ENCODE assay signal across 38 cellular contexts in the genomic region with DNA sequence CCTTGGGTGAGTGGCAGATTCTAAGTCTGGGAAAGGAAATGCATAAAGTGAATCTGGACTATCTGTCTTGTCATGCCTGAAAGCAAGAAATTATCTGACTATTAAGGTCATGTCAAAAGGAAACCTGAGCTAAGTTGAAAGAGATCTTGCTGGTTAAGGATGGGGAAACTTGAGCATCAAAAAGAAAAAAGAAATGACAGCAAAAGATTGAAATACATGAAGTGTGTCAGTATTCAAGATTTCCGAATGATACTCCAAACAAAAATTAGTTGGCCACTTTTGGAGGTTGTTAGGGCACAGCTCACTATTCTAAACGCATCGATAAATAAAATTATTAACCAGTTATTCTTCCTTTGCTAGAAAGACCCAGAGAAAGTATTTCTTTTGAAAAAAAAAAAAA. TPM values are rescaled to one million over a fixed set of nuclear protein-coding genes. Genes with fewer than 3 reads are reported as not detected.
"Had no signal": no experiment of that assay in that cellular context is flagged by ENCODE, and none has a peak within 500 bp of the region (broad histone marks: within the 10 kb centered on the region; RNA-seq: fewer than 3 reads in every experiment).

No MANE protein-coding gene starts in this region.

- H3K36me3 Mint-ChIP-seq: activated naive CD8-positive, alpha-beta T cell; activated naive CD8-positive, alpha-beta T cell treated with anti-CD3 and anti-CD28 coated beads for 36 hours; activated naive CD8-positive, alpha-beta T cell treated with anti-CD3 and anti-CD28 coated beads, Interleukin-2, amount 10 ng/mL, durations not matched to agents 7 days and 5 days; brain had no signal

- H3K27me3 ChIP-seq: adrenal gland, brain microvascular endothelial cell, cardiac muscle cell had no signal

- H3K4me1 Mint-ChIP-seq: activated naive CD4-positive, alpha-beta T cell treated with anti-CD3 and anti-CD28 coated beads, Interleukin-2, amount 10 ng/mL, durations not matched to agents 7 days and 5 days; activated naive CD4-positive, alpha-beta T cell treated with anti-CD3 and anti-CD28 coated beads, Interleukin-2, amount 50 U/mL, for 24 hours; activated naive CD8-positive, alpha-beta T cell treated with anti-CD3 and anti-CD28 coated beads, Interleukin-2, amount 10 ng/mL, durations not matched to agents 7 days and 5 days; activated T-helper 17 cell treated with anti-CD3 and anti-CD28 coated beads, Interleukin-2, amount 50 U/mL, for 72 hours; central memory CD8-positive, alpha-beta T cell had no signal

- H3K27ac Mint-ChIP-seq: activated naive CD4-positive, alpha-beta T cell treated with anti-CD3 and anti-CD28 coated beads for 36 hours; activated naive CD4-positive, alpha-beta T cell treated with anti-CD3 and anti-CD28 coated beads, Interleukin-2, amount 10 ng/mL, durations not matched to agents 7 days and 5 days; activated naive CD4-positive, alpha-beta T cell treated with anti-CD3 and anti-CD28 coated beads, Interleukin-2, amount 50 U/mL, for 24 hours; activated naive CD4-positive, alpha-beta T cell treated with anti-CD3 and anti-CD28 coated beads, Interleukin-2, amount 50 U/mL, for 72 hours; activated naive CD8-positive, alpha-beta T cell; activated naive CD8-positive, alpha-beta T cell treated with anti-CD3 and anti-CD28 coated beads for 36 hours; activated naive CD8-positive, alpha-beta T cell treated with anti-CD3 and anti-CD28 coated beads, Interleukin-2, amount 10 ng/mL, durations not matched to agents 7 days and 5 days; activated naive CD8-positive, alpha-beta T cell treated with anti-CD3 and anti-CD28 coated beads, Interleukin-2, amount 50 U/mL, for 24 hours; activated T-cell treated with anti-CD3 and anti-CD28 coated beads, Interleukin-2, amount 50 U/mL, for 24 hours; activated T-cell treated with anti-CD3 and anti-CD28 coated beads, Interleukin-2, amount 50 U/mL, for 72 hours; activated T-helper 1 cell treated with anti-CD3 and anti-CD28 coated beads, Interleukin-12 subunit alpha, Interleukin-12 subunit beta, Interleukin-2, Interleukin-4 antibody, amounts not matched to agents 30 ng/mL and 10 ng/mL and 1 ng/mL, durations not matched to agents 14 hours and 24 hours and 36 hours; activated T-helper 17 cell treated with anti-CD3 and anti-CD28 coated beads, Interleukin-2, amount 50 U/mL, for 72 hours; activated T-helper 2 cell treated with anti-CD3 and anti-CD28 coated beads, Interferon-gamma antibody, Interleukin-2, Interleukin-4, amounts not matched to agents 10 μg/mL and 5 μg/mL and 100 μg/mL, durations not matched to agents 14 hours and 24 hours and 36 hours; brain had no signal

- H3K36me3 ChIP-seq: adrenal gland, ascending aorta, brain microvascular endothelial cell, breast epithelium had no signal

- H3K4me3 ChIP-seq: adrenal gland, ascending aorta, body of pancreas, breast epithelium, cardiac muscle cell had no signal

- H3K9me3 ChIP-seq: ascending aorta, body of pancreas, breast epithelium had no signal

- H3K4me3 Mint-ChIP-seq: activated naive CD4-positive, alpha-beta T cell treated with anti-CD3 and anti-CD28 coated beads for 36 hours; activated naive CD4-positive, alpha-beta T cell treated with anti-CD3 and anti-CD28 coated beads, Interleukin-2, amount 10 ng/mL, durations not matched to agents 7 days and 5 days; activated naive CD4-positive, alpha-beta T cell treated with anti-CD3 and anti-CD28 coated beads, Interleukin-2, amount 50 U/mL, for 24 hours; activated naive CD8-positive, alpha-beta T cell; activated naive CD8-positive, alpha-beta T cell treated with anti-CD3 and anti-CD28 coated beads for 36 hours; activated naive CD8-positive, alpha-beta T cell treated with anti-CD3 and anti-CD28 coated beads, Interleukin-2, amount 10 ng/mL, durations not matched to agents 7 days and 5 days; activated naive CD8-positive, alpha-beta T cell treated with anti-CD3 and anti-CD28 coated beads, Interleukin-2, amount 50 U/mL, for 24 hours; activated T-cell treated with anti-CD3 and anti-CD28 coated beads, Interleukin-2, amount 50 U/mL, for 24 hours; activated T-cell treated with anti-CD3 and anti-CD28 coated beads, Interleukin-2, amount 50 U/mL, for 4 hours; activated T-cell treated with anti-CD3 and anti-CD28 coated beads, Interleukin-2, amount 50 U/mL, for 72 hours; activated T-helper 1 cell treated with anti-CD3 and anti-CD28 coated beads, Interleukin-12 subunit alpha, Interleukin-12 subunit beta, Interleukin-2, Interleukin-4 antibody, amounts not matched to agents 30 ng/mL and 10 ng/mL and 1 ng/mL, durations not matched to agents 14 hours and 24 hours and 36 hours; activated T-helper 17 cell treated with anti-CD3 and anti-CD28 coated beads, Interleukin-2, amount 50 U/mL, for 72 hours; brain; central memory CD8-positive, alpha-beta T cell had no signal

- H3K9me3 Mint-ChIP-seq: activated naive CD4-positive, alpha-beta T cell treated with anti-CD3 and anti-CD28 coated beads, Interleukin-2, amount 10 ng/mL, durations not matched to agents 7 days and 5 days; activated T-helper 1 cell treated with anti-CD3 and anti-CD28 coated beads, Interleukin-12 subunit alpha, Interleukin-12 subunit beta, Interleukin-2, Interleukin-4 antibody, amounts not matched to agents 30 ng/mL and 10 ng/mL and 1 ng/mL, durations not matched to agents 14 hours and 24 hours and 36 hours; activated T-helper 2 cell treated with anti-CD3 and anti-CD28 coated beads, Interferon-gamma antibody, Interleukin-2, Interleukin-4, amounts not matched to agents 10 μg/mL and 5 μg/mL and 100 μg/mL, durations not matched to agents 14 hours and 24 hours and 36 hours had no signal

- DNase-seq: activated effector memory CD4-positive, alpha-beta T cell treated with anti-CD3 and anti-CD28 coated beads, Interleukin-2, amount 50 U/mL, for 16 hours; activated effector memory CD4-positive, alpha-beta T cell treated with Interleukin-2 at 50 U/mL for 16 hours; activated gamma-delta T cell; activated gamma-delta T cell treated with Interleukin-2 at 50 U/mL for 16 hours; activated naive CD4-positive, alpha-beta T cell; activated naive CD4-positive, alpha-beta T cell treated with anti-CD3 and anti-CD28 coated beads for 36 hours; activated naive CD4-positive, alpha-beta T cell treated with anti-CD3 and anti-CD28 coated beads, Interleukin-2, amount 10 ng/mL, durations not matched to agents 7 days and 5 days; activated naive CD4-positive, alpha-beta T cell treated with anti-CD3 and anti-CD28 coated beads, Interleukin-2, amount 50 U/mL, for 16 hours; activated naive CD4-positive, alpha-beta T cell treated with Interleukin-2 at 50 U/mL for 16 hours; activated naive CD8-positive, alpha-beta T cell treated with anti-CD3 and anti-CD28 coated beads for 36 hours; activated naive CD8-positive, alpha-beta T cell treated with anti-CD3 and anti-CD28 coated beads, Interleukin-2, amount 10 ng/mL, durations not matched to agents 7 days and 5 days; activated naive CD8-positive, alpha-beta T cell treated with anti-CD3 and anti-CD28 coated beads, Interleukin-2, amount 50 U/mL, for 24 hours; activated T-cell treated with anti-CD3 and anti-CD28 coated beads, Interleukin-2, amount 50 U/mL, for 1 hour; activated T-cell treated with anti-CD3 and anti-CD28 coated beads, Interleukin-2, amount 50 U/mL, for 24 hours; activated T-cell treated with anti-CD3 and anti-CD28 coated beads, Interleukin-2, amount 50 U/mL, for 4 hours; activated T-cell treated with anti-CD3 and anti-CD28 coated beads, Interleukin-2, amount 50 U/mL, for 48 hours; activated T-cell treated with anti-CD3 and anti-CD28 coated beads, Interleukin-2, amount 50 U/mL, for 72 hours; adrenal gland; amniotic stem cell; amygdala; anterior cingulate cortex; aorta; body of pancreas; brain microvascular endothelial cell; caudate nucleus; central memory CD4-positive, alpha-beta T cell; cerebellar nuclear complex had no signal

- H3K27ac ChIP-seq: adrenal gland, ascending aorta, body of pancreas, brain microvascular endothelial cell, breast epithelium, cardiac muscle cell had no signal

RNA-seq across cellular contexts. Expression of a gene that starts 3.3 kb away (rescaled TPM):
- total RNA-seq: activated naive CD4-positive, alpha-beta T cell treated with anti-CD3 and anti-CD28 coated beads for 36 hours; activated naive CD8-positive, alpha-beta T cell treated with anti-CD3 and anti-CD28 coated beads for 36 hours; activated T-helper 1 cell treated with anti-CD3 and anti-CD28 coated beads, Interleukin-12 subunit alpha, Interleukin-12 subunit beta, Interleukin-2, Interleukin-4 antibody, amounts not matched to agents 30 ng/mL and 10 ng/mL and 1 ng/mL, durations not matched to agents 14 hours and 24 hours and 36 hours; activated T-helper 17 cell treated with anti-CD3 and anti-CD28 coated beads, Interleukin-2, amount 50 U/mL, for 72 hours; activated T-helper 2 cell treated with anti-CD3 and anti-CD28 coated beads, Interferon-gamma antibody, Interleukin-2, Interleukin-4, amounts not matched to agents 10 μg/mL and 5 μg/mL and 100 μg/mL, durations not matched to agents 14 hours and 24 hours and 36 hours had no signal
